Comparison of ENCODE assay signal across 7 cellular contexts in genomic region chr11:89607497-89607896, GRCh38.
DNase-seq lines count a peak whose midpoint lies in the region; ATAC-seq and TF ChIP-seq lines count a peak whose summit lies in the region.
"Not testable (repeated sequence)": the region's sequence is repeated elsewhere in the genome, so short reads cannot be mapped to it uniquely, and the experiment has no call there.

No MANE protein-coding gene starts in this region.

- not testable (repeated sequence) for H4K8ac ChIP-seq in mesendoderm (ENCODE audit: low read depth, low read length)

- not testable (repeated sequence) for ATAC-seq in GM23338, PC-3

- not testable (repeated sequence) for H2BK120ac ChIP-seq in mesendoderm (ENCODE audit: low read depth, low read length)

- not testable (repeated sequence) for H3K4me3 ChIP-seq in AG04450 (ENCODE audit: low read depth, low read length); GM23338; PC-3 (ENCODE audit: low read length); adipocyte (ENCODE audit: low read length); fibroblast of pulmonary artery (replicated peaks; ENCODE audit: low read depth, low read length); mesendoderm (ENCODE audit: low read length)

- DNase-seq in AG04450 (ENCODE audit: low read depth, low spot score); GM23338 (ENCODE audit: low spot score); PC-3: not testable (repeated sequence)
- DNase-seq in adipocyte (ENCODE audit: low read depth) (peak; percentile 12), dermis blood vessel endothelial cell (peak; percentile 27), fibroblast of pulmonary artery (ENCODE audit: low read depth) (peak; percentile 1), mesendoderm (peak; percentile 41)

- not testable (repeated sequence) for H3K27ac Mint-ChIP-seq in GM23338

- H3K4me1 ChIP-seq in GM23338 (ENCODE audit: insufficient read depth) (peaks cover 27% of the 10 kb centered on the region), PC-3 (ENCODE audit: insufficient read depth, low read length) (peaks cover 15% of the 10 kb centered on the region)
- not testable (repeated sequence) for H3K4me1 ChIP-seq in adipocyte (ENCODE audit: control insufficient read depth, insufficient read depth, low read length); mesendoderm (ENCODE audit: control insufficient read depth, low read depth, low read length)

- not testable (repeated sequence) for H4K20me1 ChIP-seq in GM23338 (replicated peaks; ENCODE audit: insufficient read depth); PC-3 (ENCODE audit: low read length)

- H3K4me2 ChIP-seq in GM23338 = 0 out of 2 replicates have a peak overlapping the region, but pooled peaks have one; percentile 18
- not testable (repeated sequence) for H3K4me2 ChIP-seq in PC-3 (ENCODE audit: low read length); mesendoderm (ENCODE audit: low read length)

- H3K9ac ChIP-seq in PC-3 (ENCODE audit: low read length) = peak overlapping the region; percentile 40; the same call in 1 of the 2 replicates
- H3K9ac ChIP-seq in adipocyte (ENCODE audit: low read length); mesendoderm (ENCODE audit: low read length): not testable (repeated sequence)

- not testable (repeated sequence) for H2AFZ ChIP-seq in GM23338; PC-3 (ENCODE audit: low read length)

- H3K79me1 ChIP-seq in mesendoderm (ENCODE audit: low read length) = not testable (repeated sequence)

- not testable (repeated sequence) for H3K9me2 ChIP-seq in GM23338 (ENCODE audit: insufficient read depth); PC-3 (replicated peaks; ENCODE audit: low read length)

- intact Hi-C loops in PC-3 (cut with micrococcal nuclease) = not testable (repeated sequence)

- not testable (repeated sequence) for H3K36me3 Mint-ChIP-seq in GM23338 (ENCODE audit: low read depth)

- not testable (repeated sequence) for BruUV-seq in PC-3 (replicated peaks; lab: Mats Ljungman, UMichigan)

- CTCF ChIA-PET in AG04450 (lab: Charles Lee); PC-3 (lab: Charles Lee): not testable (repeated sequence)

- not testable (repeated sequence) for H3F3A ChIP-seq in GM23338 (replicated peaks; ENCODE audit: low read depth); PC-3 (ENCODE audit: low read length, unreplicated experiment)

- H3K27me3 ChIP-seq in AG04450 (ENCODE audit: control insufficient read depth, insufficient read depth, low read length); GM23338 (ENCODE audit: insufficient read depth); PC-3 (ENCODE audit: low read length); adipocyte (replicated peaks; ENCODE audit: control insufficient read depth, insufficient read depth, low read length); mesendoderm (ENCODE audit: insufficient read depth, low read length, poor library complexity): not testable (repeated sequence)

- H3K36me3 ChIP-seq in GM23338 (ENCODE audit: insufficient read depth); PC-3 (ENCODE audit: low read depth, low read length); adipocyte (ENCODE audit: control insufficient read depth, insufficient read depth, low read length, severe bottlenecking); mesendoderm (ENCODE audit: control insufficient read depth, insufficient read depth, low read length): not testable (repeated sequence)

- H3K79me2 ChIP-seq in GM23338 (replicated peaks; ENCODE audit: insufficient read depth); PC-3 (ENCODE audit: low read length); mesendoderm (ENCODE audit: control insufficient read depth, insufficient read depth, low read length): not testable (repeated sequence)

- H3K23ac ChIP-seq in mesendoderm (ENCODE audit: low read length) = not testable (repeated sequence)

- H3K9me3 Mint-ChIP-seq in GM23338 = not testable (repeated sequence)

- not testable (repeated sequence) for H4K5ac ChIP-seq in mesendoderm (ENCODE audit: low read length)

- H3K9me3 ChIP-seq in AG04450 (ENCODE audit: control insufficient read depth, insufficient read depth, low read length); PC-3 (ENCODE audit: low read length); adipocyte (ENCODE audit: control insufficient read depth, low read length): not testable (repeated sequence)

- H3K18ac ChIP-seq in mesendoderm (ENCODE audit: low read length) = not testable (repeated sequence)

- not testable (repeated sequence) for H2AK5ac ChIP-seq in mesendoderm (ENCODE audit: low read length)

- WGBS in mesendoderm (ENCODE audit: extremely low coverage, insufficient coverage, low lambda C conversion rate) = no CpG with 5 or more reads among the region's 7 CpGs

- not testable (repeated sequence) for H2BK5ac ChIP-seq in mesendoderm (ENCODE audit: low read length)

- not testable (repeated sequence) for H3K4me3 Mint-ChIP-seq in GM23338

- TF ChIP-seq CTCF in AG04450 (IDR thresholded peaks at IDR 0.05; ENCODE audit: low read depth, low read length); GM23338 (conservative IDR thresholded peaks at IDR 0.05; ENCODE audit: low read depth in 2 of 2); PC-3 (conservative IDR thresholded peaks at IDR 0.05; ENCODE audit: low read depth, low read length); fibroblast of pulmonary artery (IDR thresholded peaks at IDR 0.05; ENCODE audit: low read length, missing control alignments): not testable (repeated sequence)

- not testable (repeated sequence) for H2BK15ac ChIP-seq in mesendoderm (replicated peaks; ENCODE audit: low read depth)

- H3K27ac ChIP-seq in AG04450 (ENCODE audit: low read depth, low read length) (peak overlapping the region; percentile 21), PC-3 (ENCODE audit: low read length) (peak overlapping the region; percentile 84)
- H3K27ac ChIP-seq in GM23338 (ENCODE audit: low read depth); mesendoderm (ENCODE audit: low read depth, low read length): not testable (repeated sequence)

- POLR2A ChIA-PET in AG04450 (lab: Yijun Ruan, JAX); PC-3 (lab: Charles Lee; ENCODE audit: unreplicated experiment): not testable (repeated sequence)

- H3K4me1 Mint-ChIP-seq in GM23338 = peaks cover 22% of the 10 kb centered on the region

- not testable (repeated sequence) for H3K27me3 Mint-ChIP-seq in GM23338 (ENCODE audit: insufficient read depth, low read depth, poor library complexity)

- H3K4ac ChIP-seq in mesendoderm (ENCODE audit: low read depth, low read length) = not testable (repeated sequence)

- H3K56ac ChIP-seq in mesendoderm (ENCODE audit: low read length) = not testable (repeated sequence)
